25 cellular contexts compared by ENCODE assay signal in the genomic region with DNA sequence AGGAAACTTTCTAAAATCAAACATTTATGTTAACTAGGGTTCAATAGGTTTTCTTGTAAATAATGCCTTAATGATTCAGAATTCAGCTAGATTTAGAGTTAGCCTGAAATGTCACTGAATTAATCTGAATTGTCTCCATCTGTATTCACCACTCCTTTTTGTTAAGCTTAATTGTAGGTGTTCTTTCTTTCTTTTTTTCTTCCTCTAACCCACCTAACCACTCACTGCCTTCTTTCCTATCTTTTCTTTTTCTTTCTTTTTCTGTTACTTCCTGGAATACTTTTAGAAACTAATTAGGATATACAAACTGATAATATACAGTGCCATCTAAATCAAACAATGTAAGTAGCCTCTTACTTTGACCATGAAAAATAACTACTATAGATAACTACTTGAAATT. TPM values are rescaled to one million over a fixed set of nuclear protein-coding genes. Genes with fewer than 3 reads are reported as not detected.
DNase-seq lines count a peak whose midpoint lies in the region; ATAC-seq, FAIRE-seq and TF ChIP-seq lines count a peak whose summit lies in the region.
"Had no signal": no experiment of that assay in that cellular context is flagged by ENCODE, and none has a peak within 500 bp of the region (broad histone marks: within the 10 kb centered on the region; RNA-seq: fewer than 3 reads in every experiment).

No MANE protein-coding gene starts in this region.

- no peak overlapping the region for H3K4me3 Mint-ChIP-seq in activated naive CD8-positive, alpha-beta T cell
- H3K4me3 Mint-ChIP-seq in activated naive CD8-positive, alpha-beta T cell treated with anti-CD3 and anti-CD28 coated beads for 36 hours, result no peak overlapping the region
- no peak overlapping the region for H3K4me3 Mint-ChIP-seq in activated T-helper 1 cell treated with anti-CD3 and anti-CD28 coated beads, Interleukin-12 subunit alpha, Interleukin-12 subunit beta, Interleukin-2, Interleukin-4 antibody, amounts not matched to agents 30 ng/mL and 10 ng/mL and 1 ng/mL, durations not matched to agents 14 hours and 24 hours and 36 hours
- no peak overlapping the region for H3K4me3 Mint-ChIP-seq in naive thymus-derived CD4-positive, alpha-beta T cell
- no peak overlapping the region for H3K4me3 Mint-ChIP-seq in stimulated activated naive B cell treated with anti-CD40 and anti-IgM and Interleukin-4, amounts not matched to agents 10 μg/mL and 1 μg/mL and 100 μg/mL, for 72 hours
- H3K4me3 Mint-ChIP-seq: CD8-positive, alpha-beta memory T cell had no signal

- H3K27me3 ChIP-seq in naive thymus-derived CD4-positive, alpha-beta T cell (ENCODE audit: control insufficient read depth in 2 of 2, insufficient read depth in 2 of 2, low read length in 2 of 2), result no peaks in the 10 kb centered on the region

- CTCF ChIA-PET in naive thymus-derived CD4-positive, alpha-beta T cell (lab: Charles Lee), result no interaction called here

- no peaks in the 10 kb centered on the region for H3K4me1 ChIP-seq in naive thymus-derived CD4-positive, alpha-beta T cell (ENCODE audit: control insufficient read depth in 2 of 2, insufficient read depth in 2 of 2, low read length in 2 of 2)

- POLR2A ChIA-PET in naive thymus-derived CD4-positive, alpha-beta T cell (lab: Charles Lee), result interaction anchor here (0.6 kb wide), 1 partner anchor 22 kb away, joined by 4 read pairs; no protein-coding TSS in a partner anchor

- H3K9me3 Mint-ChIP-seq in activated naive CD8-positive, alpha-beta T cell (ENCODE audit: low read depth), result peaks cover 10% of the 10 kb centered on the region
- H3K9me3 Mint-ChIP-seq in activated naive CD8-positive, alpha-beta T cell treated with anti-CD3 and anti-CD28 coated beads for 36 hours, result peaks cover 15% of the 10 kb centered on the region
- H3K9me3 Mint-ChIP-seq in activated T-helper 1 cell treated with anti-CD3 and anti-CD28 coated beads, Interleukin-12 subunit alpha, Interleukin-12 subunit beta, Interleukin-2, Interleukin-4 antibody, amounts not matched to agents 30 ng/mL and 10 ng/mL and 1 ng/mL, durations not matched to agents 14 hours and 24 hours and 36 hours, result peaks cover 14% of the 10 kb centered on the region
- H3K9me3 Mint-ChIP-seq in naive thymus-derived CD4-positive, alpha-beta T cell, result peaks cover 0 to 18% (median 4%) of the 10 kb centered on the region in 11 donors
- peaks cover 2% of the 10 kb centered on the region in 2 donors for H3K9me3 Mint-ChIP-seq in stimulated activated naive B cell treated with anti-CD40 and anti-IgM and Interleukin-4, amounts not matched to agents 10 μg/mL and 1 μg/mL and 100 μg/mL, for 72 hours

- peaks cover 9 to 29% (median 22%) of the 10 kb centered on the region in 3 experiments for H3K36me3 ChIP-seq in naive thymus-derived CD4-positive, alpha-beta T cell (ENCODE audit: control insufficient read depth in 2 of 3, insufficient read depth in 3 of 3, low read length in 3 of 3)

- no peak for ATAC-seq in naive thymus-derived CD4-positive, alpha-beta T cell
- no peak for ATAC-seq in stimulated activated naive B cell treated with anti-CD40 and anti-IgM and Interleukin-4, amounts not matched to agents 10 μg/mL and 1 μg/mL and 100 μg/mL, for 72 hours (replicated peaks)
- ATAC-seq in GM18873 (IDR thresholded peaks at IDR 0.05; ENCODE audit: low FRiP score, unreplicated experiment), result no peak

- peaks cover 20% of the 10 kb centered on the region for H3K36me3 Mint-ChIP-seq in activated naive CD8-positive, alpha-beta T cell
- peaks cover 34% of the 10 kb centered on the region for H3K36me3 Mint-ChIP-seq in activated naive CD8-positive, alpha-beta T cell treated with anti-CD3 and anti-CD28 coated beads for 36 hours
- peaks cover 41% of the 10 kb centered on the region for H3K36me3 Mint-ChIP-seq in activated T-helper 1 cell treated with anti-CD3 and anti-CD28 coated beads, Interleukin-12 subunit alpha, Interleukin-12 subunit beta, Interleukin-2, Interleukin-4 antibody, amounts not matched to agents 30 ng/mL and 10 ng/mL and 1 ng/mL, durations not matched to agents 14 hours and 24 hours and 36 hours (ENCODE audit: low read depth)
- peaks cover 15 to 53% (median 47%) of the 10 kb centered on the region in 5 donors for H3K36me3 Mint-ChIP-seq in naive thymus-derived CD4-positive, alpha-beta T cell
- peaks cover 38 to 41% of the 10 kb centered on the region in 2 donors for H3K36me3 Mint-ChIP-seq in stimulated activated naive B cell treated with anti-CD40 and anti-IgM and Interleukin-4, amounts not matched to agents 10 μg/mL and 1 μg/mL and 100 μg/mL, for 72 hours

- H3K4me3 ChIP-seq in naive thymus-derived CD4-positive, alpha-beta T cell (ENCODE audit: low read length), result no peak overlapping the region
- H3K4me3 ChIP-seq: GM23248 had no signal

- DNase-seq in activated naive CD8-positive, alpha-beta T cell treated with anti-CD3 and anti-CD28 coated beads for 36 hours, result no peak
- DNase-seq in D721Med (ENCODE audit: insufficient read length, low spot score), result no peak
- no peak for DNase-seq in activated T-helper 1 cell treated with anti-CD3 and anti-CD28 coated beads, Interleukin-12 subunit alpha, Interleukin-12 subunit beta, Interleukin-2, Interleukin-4 antibody, amounts not matched to agents 30 ng/mL and 10 ng/mL and 1 ng/mL, durations not matched to agents 14 hours and 24 hours and 36 hours (ENCODE audit: low spot score)
- DNase-seq in naive thymus-derived CD4-positive, alpha-beta T cell, result no peak
- DNase-seq in stimulated activated naive B cell treated with anti-CD40 and anti-IgM and Interleukin-4, amounts not matched to agents 10 μg/mL and 1 μg/mL and 100 μg/mL, for 72 hours, result no peak
- DNase-seq in T1000 (lab: John Stamatoyannopoulos, UW), result no peak
- DNase-seq: C1 segment of cervical spinal cord; CD8-positive, alpha-beta memory T cell; DMS79 treated with DMSO at 0.1 percent for 48 hours; GF-D8; GM23248; H7; KG1; MM.1S; NCI-H1048; NCI-H1417; NCI-H1694; NCI-H2029 treated with DMSO at 0.1 percent for 48 hours; NCI-H446 treated with DMSO at 0.1 percent for 48 hours; NCI-H526; RPMI8226; SHP77 had no signal

- TF ChIP-seq CTCF in D721Med (IDR thresholded peaks at IDR 0.05; ENCODE audit: insufficient read depth, missing control alignments), result no peak

- FAIRE-seq in D721Med (lab: Jason Lieb, UNC), result peak; percentile 79
- FAIRE-seq: HTR-8/SVneo had no signal

- peak overlapping the region; percentile 47 for H3K27ac Mint-ChIP-seq in activated naive CD8-positive, alpha-beta T cell
- H3K27ac Mint-ChIP-seq in activated naive CD8-positive, alpha-beta T cell treated with anti-CD3 and anti-CD28 coated beads for 36 hours, result no peak overlapping the region
- H3K27ac Mint-ChIP-seq in activated T-helper 1 cell treated with anti-CD3 and anti-CD28 coated beads, Interleukin-12 subunit alpha, Interleukin-12 subunit beta, Interleukin-2, Interleukin-4 antibody, amounts not matched to agents 30 ng/mL and 10 ng/mL and 1 ng/mL, durations not matched to agents 14 hours and 24 hours and 36 hours, result peak overlapping the region; percentile 10
- H3K27ac Mint-ChIP-seq in naive thymus-derived CD4-positive, alpha-beta T cell, result peak overlapping the region in 6 of 9 donors; percentile 10 to 80 (median 43)
- H3K27ac Mint-ChIP-seq in stimulated activated naive B cell treated with anti-CD40 and anti-IgM and Interleukin-4, amounts not matched to agents 10 μg/mL and 1 μg/mL and 100 μg/mL, for 72 hours, result no peak overlapping the region

- H3K27ac ChIP-seq in naive thymus-derived CD4-positive, alpha-beta T cell (ENCODE audit: low read depth, low read length), result no peak overlapping the region
- H3K27ac ChIP-seq: GM23248 had no signal

- no peaks in the 10 kb centered on the region for H3K27me3 Mint-ChIP-seq in activated naive CD8-positive, alpha-beta T cell
- no peaks in the 10 kb centered on the region for H3K27me3 Mint-ChIP-seq in activated naive CD8-positive, alpha-beta T cell treated with anti-CD3 and anti-CD28 coated beads for 36 hours
- H3K27me3 Mint-ChIP-seq in activated T-helper 1 cell treated with anti-CD3 and anti-CD28 coated beads, Interleukin-12 subunit alpha, Interleukin-12 subunit beta, Interleukin-2, Interleukin-4 antibody, amounts not matched to agents 30 ng/mL and 10 ng/mL and 1 ng/mL, durations not matched to agents 14 hours and 24 hours and 36 hours (ENCODE audit: insufficient read depth), result no peaks in the 10 kb centered on the region
- no peaks in the 10 kb centered on the region for H3K27me3 Mint-ChIP-seq in naive thymus-derived CD4-positive, alpha-beta T cell
- no peaks in the 10 kb centered on the region for H3K27me3 Mint-ChIP-seq in stimulated activated naive B cell treated with anti-CD40 and anti-IgM and Interleukin-4, amounts not matched to agents 10 μg/mL and 1 μg/mL and 100 μg/mL, for 72 hours
- H3K27me3 Mint-ChIP-seq: CD8-positive, alpha-beta memory T cell had no signal

- H3K9me3 ChIP-seq in naive thymus-derived CD4-positive, alpha-beta T cell (ENCODE audit: control insufficient read depth in 2 of 3, low read length in 3 of 3), result no peaks in the 10 kb centered on the region

- peaks cover 15% of the 10 kb centered on the region for H3K4me1 Mint-ChIP-seq in activated naive CD8-positive, alpha-beta T cell (ENCODE audit: low read depth)
- peaks cover 8% of the 10 kb centered on the region for H3K4me1 Mint-ChIP-seq in activated naive CD8-positive, alpha-beta T cell treated with anti-CD3 and anti-CD28 coated beads for 36 hours
- H3K4me1 Mint-ChIP-seq in activated T-helper 1 cell treated with anti-CD3 and anti-CD28 coated beads, Interleukin-12 subunit alpha, Interleukin-12 subunit beta, Interleukin-2, Interleukin-4 antibody, amounts not matched to agents 30 ng/mL and 10 ng/mL and 1 ng/mL, durations not matched to agents 14 hours and 24 hours and 36 hours (ENCODE audit: low read depth), result peaks cover 11% of the 10 kb centered on the region
- H3K4me1 Mint-ChIP-seq in naive thymus-derived CD4-positive, alpha-beta T cell, result peaks cover 5 to 21% (median 16%) of the 10 kb centered on the region in 7 donors
- peaks cover 0 to 6% of the 10 kb centered on the region in 2 donors for H3K4me1 Mint-ChIP-seq in stimulated activated naive B cell treated with anti-CD40 and anti-IgM and Interleukin-4, amounts not matched to agents 10 μg/mL and 1 μg/mL and 100 μg/mL, for 72 hours

- intact Hi-C loops in activated T-helper 1 cell treated with anti-CD3 and anti-CD28 coated beads, Interleukin-12 subunit alpha, Interleukin-12 subunit beta, Interleukin-2, Interleukin-4 antibody, amounts not matched to agents 30 ng/mL and 10 ng/mL and 1 ng/mL, durations not matched to agents 14 hours and 24 hours and 36 hours (cut with micrococcal nuclease), result loop anchor here (2.0 kb wide), 1 partner anchor 18 kb away; no protein-coding TSS in a partner anchor
- intact Hi-C loops in naive thymus-derived CD4-positive, alpha-beta T cell (cut with micrococcal nuclease), result no loop called here

RNA-seq across cellular contexts. Expression of a gene that starts 29.9 kb away (rescaled TPM):
- 10 to 100 TPM; 22.6 to 25.3 TPM for total RNA-seq in activated naive CD8-positive, alpha-beta T cell treated with anti-CD3 and anti-CD28 coated beads for 36 hours
- 21.5 and 24.1 TPM in 2 replicates for total RNA-seq in activated T-helper 1 cell treated with anti-CD3 and anti-CD28 coated beads, Interleukin-12 subunit alpha, Interleukin-12 subunit beta, Interleukin-2, Interleukin-4 antibody, amounts not matched to agents 30 ng/mL and 10 ng/mL and 1 ng/mL, durations not matched to agents 14 hours and 24 hours and 36 hours
- total RNA-seq in naive thymus-derived CD4-positive, alpha-beta T cell, result 10 to 100 TPM; 25.0 to 29.7 (median 28.6) TPM
- 10 to 100 TPM; 12.6 to 18.9 TPM for polyA plus RNA-seq in naive thymus-derived CD4-positive, alpha-beta T cell

RNA-seq across cellular contexts. Expression of a gene that starts 33.2 kb away (rescaled TPM):
- total RNA-seq in activated naive CD8-positive, alpha-beta T cell treated with anti-CD3 and anti-CD28 coated beads for 36 hours, result 10 to 100 TPM; 57.8 to 69.8 TPM
- 73.1 and 77.3 TPM in 2 replicates for total RNA-seq in activated T-helper 1 cell treated with anti-CD3 and anti-CD28 coated beads, Interleukin-12 subunit alpha, Interleukin-12 subunit beta, Interleukin-2, Interleukin-4 antibody, amounts not matched to agents 30 ng/mL and 10 ng/mL and 1 ng/mL, durations not matched to agents 14 hours and 24 hours and 36 hours
- 10 to 100 TPM; 63.2 to 75.4 (median 68.2) TPM for total RNA-seq in naive thymus-derived CD4-positive, alpha-beta T cell
- polyA plus RNA-seq in naive thymus-derived CD4-positive, alpha-beta T cell, result 10 to 100 TPM; 59.5 to 62.4 TPM

Comparison
In these comparisons a context has a peak if more than half of its experiments do, and no peak if none do; other contexts are left out.
1. H3K27ac Mint-ChIP-seq: peak in activated naive CD8-positive, alpha-beta T cell (single experiment), activated T-helper 1 cell treated with anti-CD3 and anti-CD28 coated beads, Interleukin-12 subunit alpha, Interleukin-12 subunit beta, Interleukin-2, Interleukin-4 antibody, amounts not matched to agents 30 ng/mL and 10 ng/mL and 1 ng/mL, durations not matched to agents 14 hours and 24 hours and 36 hours (single experiment) and naive thymus-derived CD4-positive, alpha-beta T cell (6 of 9); none in activated naive CD8-positive, alpha-beta T cell treated with anti-CD3 and anti-CD28 coated beads for 36 hours (single experiment) and stimulated activated naive B cell treated with anti-CD40 and anti-IgM and Interleukin-4, amounts not matched to agents 10 μg/mL and 1 μg/mL and 100 μg/mL, for 72 hours (single experiment).